ENCODE assay signal across 9 cellular contexts in the genomic region with DNA sequence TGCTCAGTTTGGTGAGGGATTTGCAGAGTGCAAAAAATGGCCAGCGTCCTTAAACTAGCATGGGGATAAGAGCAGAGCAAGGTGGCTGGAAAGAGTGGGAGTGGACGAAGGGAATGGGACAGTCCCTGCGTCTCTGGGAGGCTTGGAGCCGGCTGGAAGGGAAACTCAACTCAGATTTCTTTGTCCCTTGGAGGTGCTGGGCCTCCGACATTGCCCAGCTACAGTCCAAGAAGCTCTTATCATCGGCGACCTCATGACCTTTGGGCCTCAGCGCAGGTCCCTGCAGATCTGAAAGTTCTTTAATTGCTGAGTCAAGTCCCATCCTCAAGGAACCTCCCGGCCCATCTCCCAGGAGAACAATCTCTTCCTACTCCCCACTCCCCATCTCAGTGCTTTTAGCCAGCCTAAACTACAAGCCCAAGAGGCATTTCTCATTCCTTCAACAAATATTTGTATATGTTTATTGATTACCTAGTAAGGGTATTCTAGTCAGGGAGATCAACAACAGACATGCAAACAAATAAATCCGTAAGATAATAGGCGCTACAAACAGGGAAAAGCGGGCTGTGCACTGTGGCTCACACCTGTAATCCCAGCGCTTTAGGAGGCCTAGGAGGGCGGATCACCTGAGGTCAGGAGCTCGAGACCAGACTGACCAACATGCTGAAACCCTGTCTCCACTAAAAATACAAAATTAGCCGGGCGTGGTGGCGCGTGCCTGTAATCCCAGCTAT. TPM values are rescaled to one million over a fixed set of nuclear protein-coding genes. Genes with fewer than 3 reads are reported as not detected.
A peak's percentile ranks its signal among the peaks of the same experiment; 100 is the strongest.
DNase-seq lines count a peak whose midpoint lies in the region; ATAC-seq and TF ChIP-seq lines count a peak whose summit lies in the region.
"Had no signal": no experiment of that assay in that cellular context is flagged by ENCODE, and none has a peak within 500 bp of the region (broad histone marks: within the 10 kb centered on the region; RNA-seq: fewer than 3 reads in every experiment).

No MANE protein-coding gene starts in this region.

- no peaks in the 10 kb centered on the region for H3K9me2 ChIP-seq in GM23248 (ENCODE audit: insufficient read depth)

- no peak for DNase-seq in GM23248
- DNase-seq in T-helper 17 cell = no peak
- no peak for DNase-seq in foreskin fibroblast
- DNase-seq in gastrocnemius medialis = no peak
- no peak for DNase-seq in inferior parietal cortex (ENCODE audit: extremely low spot score)
- DNase-seq in germinal center (ENCODE audit: low spot score) = no peak
- no peak for DNase-seq in DMS79 treated with DMSO at 0.1 percent for 48 hours (lab: John Stamatoyannopoulos, UW)
- DNase-seq in ecto neural progenitor cell (ENCODE audit: low spot score) = no peak

- H3K79me2 ChIP-seq in GM23248 (ENCODE audit: insufficient read depth) = peaks cover 13% of the 10 kb centered on the region

- H2AFZ ChIP-seq in GM23248 = peak overlapping the region; percentile 97

- 78 to 81% methylated on average over 19 of the region's 19 CpGs for WGBS in GM23248 (ENCODE audit: low coverage in 1 of 2, low lambda C conversion rate in 2 of 2, missing lambda C conversion rate in 2 of 2), 2 experiments

- no peaks in the 10 kb centered on the region for H3K27me3 ChIP-seq in GM23248 (replicated peaks; ENCODE audit: insufficient read depth)
- no peaks in the 10 kb centered on the region for H3K27me3 ChIP-seq in gastrocnemius medialis

- H3K4me1 Mint-ChIP-seq in T-helper 17 cell = peaks cover 38% of the 10 kb centered on the region

- in situ Hi-C loops in GM23248 (cut with MboI) = no loop called here
- in situ Hi-C loops in gastrocnemius medialis (cut with MboI; ENCODE audit: low sequenced_read_pairs in 4 of 4) = loop anchor here in 1 of 4 donors (10.0 kb wide), 1 partner anchor 52 kb away; the partner anchor contains the start of gene HES7

- H3K36me3 ChIP-seq in GM23248 (ENCODE audit: low read depth) (no peaks in the 10 kb centered on the region), gastrocnemius medialis (no peaks in the 10 kb centered on the region)

- peak overlapping the region; percentile 95 for H3K4me3 Mint-ChIP-seq in T-helper 17 cell

- H3F3A ChIP-seq in GM23248 (ENCODE audit: insufficient read depth) = peaks cover 20% of the 10 kb centered on the region

- H3K36me3 Mint-ChIP-seq in T-helper 17 cell (ENCODE audit: low read depth) = peaks cover 2% of the 10 kb centered on the region

- H3K9ac ChIP-seq in GM23248 = peak overlapping the region; percentile 89

- H3K27ac Mint-ChIP-seq in T-helper 17 cell = peak overlapping the region; percentile 100

- intact Hi-C loops in gastrocnemius medialis (cut with DNase I; ENCODE audit: low total_unique reads) = no loop called here

- no peaks in the 10 kb centered on the region for H3K27me3 Mint-ChIP-seq in T-helper 17 cell

- H3K9me3 ChIP-seq in GM23248 (ENCODE audit: low read depth) (no peaks in the 10 kb centered on the region), T-helper 17 cell (ENCODE audit: control insufficient read depth, low read length, poor library complexity, severe bottlenecking) (no peaks in the 10 kb centered on the region), gastrocnemius medialis (no peaks in the 10 kb centered on the region)
- H3K9me3 ChIP-seq: mucosa of descending colon had no signal

- TF ChIP-seq CTCF in foreskin fibroblast (IDR thresholded peaks at IDR 0.05; ENCODE audit: low read depth, low read length) = no peak
- TF ChIP-seq CTCF in gastrocnemius medialis (IDR thresholded peaks at IDR 0.05 in 4 of 5, conservative IDR thresholded peaks at IDR 0.05 in 1 of 5) = no peak

- peaks cover 14% of the 10 kb centered on the region; the same call in 1 of the 2 replicates for H3K4me1 ChIP-seq in GM23248 (ENCODE audit: insufficient read depth)
- H3K4me1 ChIP-seq in gastrocnemius medialis = peaks cover 8 to 25% of the 10 kb centered on the region in 2 donors

- H3K4me2 ChIP-seq in GM23248 (ENCODE audit: unreplicated experiment) = peak overlapping the region; percentile 98

- ATAC-seq in T-helper 17 cell (no peak), gastrocnemius medialis (no peak)

- H3K27ac ChIP-seq in GM23248 (peak overlapping the region; percentile 64), gastrocnemius medialis (peak overlapping the region in 2 of 4 donors; percentile 56 to 63)

- no peak for TF ChIP-seq POLR2A in gastrocnemius medialis (IDR thresholded peaks at IDR 0.05)

- H4K20me1 ChIP-seq in GM23248 (ENCODE audit: insufficient read depth) = no peaks in the 10 kb centered on the region

- H3K4me3 ChIP-seq in GM23248 (peak overlapping the region; percentile 89), foreskin fibroblast (ENCODE audit: low read depth in 1 of 2, low read length in 2 of 2) (peak overlapping the region; percentile 73 to 80), gastrocnemius medialis (peak overlapping the region in 3 of 4 donors; percentile 59 to 76 (median 63))

RNA-seq across cellular contexts. Expression of gene TMEM107, which starts 1.0 kb away (rescaled TPM):
- total RNA-seq in GM23248 (2014; rRNA removed; shearing (Covaris generic)) = 11.6 TPM in 2 replicates
- 20.6 and 20.9 TPM in 2 replicates for polyA plus RNA-seq in GM23248 (2016; fragmentation: Nextera tagmentation; extraction: Ambion mirVana)
- total RNA-seq in T-helper 17 cell (10 to 100 TPM; 33.0 to 33.9 TPM), gastrocnemius medialis (1 to 10 TPM in 3 of 4 donors, under 1 TPM in 1; 0.75 to 5.7 (median 3.1) TPM)

RNA-seq across cellular contexts. Expression of gene BORCS6, which starts 12.8 kb away (rescaled TPM):
- total RNA-seq in GM23248 (2014; rRNA removed; shearing (Covaris generic)) = 3.9 and 5.6 TPM in 2 replicates
- 3.4 and 4.5 TPM in 2 replicates for polyA plus RNA-seq in GM23248 (2016; fragmentation: Nextera tagmentation; extraction: Ambion mirVana)
- 1 to 10 TPM; 8.3 to 8.7 TPM for total RNA-seq in T-helper 17 cell
- 10 to 100 TPM; 16.2 to 34.5 (median 26.2) TPM for total RNA-seq in gastrocnemius medialis

RNA-seq across cellular contexts. Expression of gene VAMP2, which starts 14.4 kb away (rescaled TPM):
- 6.2 and 6.5 TPM in 2 replicates for total RNA-seq in GM23248 (2014; rRNA removed; shearing (Covaris generic))
- 25.5 and 27.1 TPM in 2 replicates for polyA plus RNA-seq in GM23248 (2016; fragmentation: Nextera tagmentation; extraction: Ambion mirVana)
- 100 to 1,000 TPM; 209 to 252 TPM for total RNA-seq in T-helper 17 cell
- 10 to 100 TPM; 10.9 to 37.0 (median 25.7) TPM for total RNA-seq in gastrocnemius medialis

RNA-seq across cellular contexts. Expression of gene PER1, which starts 25.0 kb away (rescaled TPM):
- 4.4 and 5.1 TPM in 2 replicates for total RNA-seq in GM23248 (2014; rRNA removed; shearing (Covaris generic))
- polyA plus RNA-seq in GM23248 (2016; fragmentation: Nextera tagmentation; extraction: Ambion mirVana) = 5.3 and 5.9 TPM in 2 replicates
- total RNA-seq in T-helper 17 cell (1,000 to 10,000 TPM; 1,926 to 2,038 TPM), gastrocnemius medialis (100 to 1,000 TPM; 105 to 263 (median 164) TPM)

RNA-seq across cellular contexts. Expression of gene AURKB, which starts 33.2 kb away (rescaled TPM):
- total RNA-seq in GM23248 (2014; rRNA removed; shearing (Covaris generic)) = 9.4 and 18.4 TPM in 2 replicates
- polyA plus RNA-seq in GM23248 (2016; fragmentation: Nextera tagmentation; extraction: Ambion mirVana) = 22.9 and 24.1 TPM in 2 replicates
- total RNA-seq in T-helper 17 cell (1 to 10 TPM; 2.2 to 2.5 TPM), gastrocnemius medialis (1 to 10 TPM in 1 of 4 donors, not detected in 3; 2.3 TPM)

Comparison
In these comparisons a context has a peak if more than half of its experiments do, and no peak if none do; other contexts are left out.
1. RNA of gene VAMP2, which starts 14.4 kb away (total RNA-seq): 209 to 252 TPM in T-helper 17 cell; 10.9 to 37.0 TPM in gastrocnemius medialis and 6.2 to 6.5 TPM in GM23248; every median in the first group is over 4 times any median in the second.
2. Peak in every context shown above with its lines, with median percentiles within 50 percentile points of each other: H3K4me3 ChIP-seq.